Comparison of ENCODE assay signal across 29 cellular contexts in genomic region chr5:60740322-60740721, GRCh38. TPM values are rescaled to one million over a fixed set of nuclear protein-coding genes. Genes with fewer than 3 reads are reported as not detected.
"Had no signal": no experiment of that assay in that cellular context is flagged by ENCODE, and none has a peak within 500 bp of the region (broad histone marks: within the 10 kb centered on the region; RNA-seq: fewer than 3 reads in every experiment).

No MANE protein-coding gene starts in this region.

- H3K36me3 Mint-ChIP-seq: stimulated activated effector memory CD8-positive, alpha-beta T cell treated with anti-CD3 and anti-CD28 coated beads, Interleukin-12 subunit alpha, Interleukin-12 subunit beta, amount 100 ng/mL, for 72 hours; type B pancreatic cell had no signal

- H3K4me3 Mint-ChIP-seq: stimulated activated effector memory CD8-positive, alpha-beta T cell treated with anti-CD3 and anti-CD28 coated beads, Interleukin-12 subunit alpha, Interleukin-12 subunit beta, amount 100 ng/mL, for 72 hours; stimulated activated memory B cell treated with anti-CD40 and anti-IgM and Interleukin-4, amounts not matched to agents 10 μg/mL and 1 μg/mL and 100 μg/mL, for 72 hours; stimulated activated naive B cell treated with anti-CD40 and anti-IgM and Interleukin-4, amounts not matched to agents 10 μg/mL and 1 μg/mL and 100 μg/mL, for 72 hours; stimulated activated naive CD8-positive, alpha-beta T cell treated with anti-CD3 and anti-CD28 coated beads, Interleukin-15, amount 100 ng/mL, for 72 hours; stimulated activated naive CD8-positive, alpha-beta T cell treated with anti-CD3 and anti-CD28 coated beads, Interleukin-15, Interleukin-2, amounts not matched to agents 100 ng/mL and 50 ng/mL, for 24 hours; type B pancreatic cell had no signal

- H3K4me1 Mint-ChIP-seq: stimulated activated effector memory CD8-positive, alpha-beta T cell treated with anti-CD3 and anti-CD28 coated beads, Interleukin-12 subunit alpha, Interleukin-12 subunit beta, amount 100 ng/mL, for 72 hours; stimulated activated memory B cell treated with anti-CD40 and anti-IgM and Interleukin-4, amounts not matched to agents 10 μg/mL and 1 μg/mL and 100 μg/mL, for 72 hours; stimulated activated naive B cell treated with anti-CD40 and anti-IgM and Interleukin-4, amounts not matched to agents 10 μg/mL and 1 μg/mL and 100 μg/mL, for 72 hours; stimulated activated naive CD8-positive, alpha-beta T cell treated with anti-CD3 and anti-CD28 coated beads, Interleukin-15, amount 100 ng/mL, for 72 hours had no signal

- FAIRE-seq: urothelium cell line had no signal

- H3K27me3 Mint-ChIP-seq: stimulated activated memory B cell treated with anti-CD40 and anti-IgM and Interleukin-4, amounts not matched to agents 10 μg/mL and 1 μg/mL and 100 μg/mL, for 72 hours; stimulated activated naive CD8-positive, alpha-beta T cell treated with anti-CD3 and anti-CD28 coated beads, Interleukin-15, Interleukin-2, amounts not matched to agents 100 ng/mL and 50 ng/mL, for 24 hours; type B pancreatic cell had no signal

- ATAC-seq: stimulated activated memory B cell treated with anti-CD40 and anti-IgM and Interleukin-4, amounts not matched to agents 10 μg/mL and 1 μg/mL and 100 μg/mL, for 72 hours; stimulated activated naive B cell treated with anti-CD40 and anti-IgM and Interleukin-4, amounts not matched to agents 10 μg/mL and 1 μg/mL and 100 μg/mL, for 72 hours; stimulated activated naive CD8-positive, alpha-beta T cell treated with anti-CD3 and anti-CD28 coated beads, Interleukin-15, amount 100 ng/mL, for 72 hours; stimulated activated naive CD8-positive, alpha-beta T cell treated with anti-CD3 and anti-CD28 coated beads, Interleukin-15, Interleukin-2, amounts not matched to agents 100 U/mL and 50 U/mL, for 24 hours; upper lobe of right lung had no signal

- H3K27ac ChIP-seq: stomach, suprapubic skin, testis, thoracic aorta, thyroid gland, tibial artery, tibial nerve, transverse colon, upper lobe of left lung, upper lobe of right lung, uterus, vagina had no signal

- H3K9me3 ChIP-seq: suprapubic skin, testis, thoracic aorta, thyroid gland, transverse colon, upper lobe of right lung, uterus had no signal

- H3K36me3 ChIP-seq: stomach, suprapubic skin, thoracic aorta, thyroid gland, tibial artery, tibial nerve, transverse colon, upper lobe of left lung, upper lobe of right lung, uterus, vagina had no signal

- H3K4me1 ChIP-seq: stomach, suprapubic skin, testis, thyroid gland, tibial artery, tibial nerve, transverse colon, upper lobe of left lung, upper lobe of right lung, uterus, vagina had no signal

- H3K4me3 ChIP-seq: stomach, suprapubic skin, testis, thoracic aorta, thyroid gland, tibial artery, tibial nerve, transverse colon, upper lobe of left lung, upper lobe of right lung, uterus, vagina had no signal

- DNase-seq: stimulated activated CD4-positive, alpha-beta T cell treated with anti-CD3 and anti-CD28 coated beads, Interleukin-2, amount 100 ng/mL, for 48 hours; stimulated activated CD4-positive, alpha-beta T cell treated with anti-CD3 and anti-CD28 coated beads, Interleukin-4, amount 100 ng/mL, for 1 hour; stimulated activated CD4-positive, alpha-beta T cell treated with anti-CD3 and anti-CD28 coated beads, Interleukin-4, amount 100 ng/mL, for 24 hours; stimulated activated CD4-positive, alpha-beta T cell treated with anti-CD3 and anti-CD28 coated beads, Interleukin-4, amount 100 ng/mL, for 4 hours; stimulated activated CD8-positive, alpha-beta memory T cell treated with anti-CD3 and anti-CD28 coated beads, Interleukin-4, amount 100 ng/mL, for 48 hours; stimulated activated naive B cell treated with anti-CD40 and anti-IgM and Interleukin-4, amounts not matched to agents 10 μg/mL and 1 μg/mL and 100 μg/mL, for 72 hours; stimulated activated naive CD4-positive, alpha-beta T cell; stimulated activated naive CD4-positive, alpha-beta T cell treated with Interleukin-2 at 50 U/mL for 16 hours; stimulated activated naive CD8-positive, alpha-beta T cell treated with anti-CD3 and anti-CD28 coated beads, Interleukin-15, amount 100 ng/mL, for 72 hours; stimulated activated naive CD8-positive, alpha-beta T cell treated with anti-CD3 and anti-CD28 coated beads, Interleukin-15, Interleukin-2, amounts not matched to agents 100 U/mL and 50 U/mL, for 24 hours; stomach; substantia nigra; testis; thyroid gland; tibial artery; transverse colon; trophoblast cell; upper lobe of left lung; upper lobe of right lung; uterus had no signal

- H3K27me3 ChIP-seq: stomach, suprapubic skin, testis, thyroid gland, tibial artery, tibial nerve, transverse colon, upper lobe of left lung, upper lobe of right lung, uterus, vagina had no signal

- H3K27ac Mint-ChIP-seq: stimulated activated effector memory CD8-positive, alpha-beta T cell treated with anti-CD3 and anti-CD28 coated beads, Interleukin-12 subunit alpha, Interleukin-12 subunit beta, amount 100 ng/mL, for 72 hours; stimulated activated memory B cell treated with anti-CD40 and anti-IgM and Interleukin-4, amounts not matched to agents 10 μg/mL and 1 μg/mL and 100 μg/mL, for 72 hours; stimulated activated naive B cell treated with anti-CD40 and anti-IgM and Interleukin-4, amounts not matched to agents 10 μg/mL and 1 μg/mL and 100 μg/mL, for 72 hours; stimulated activated naive CD8-positive, alpha-beta T cell treated with anti-CD3 and anti-CD28 coated beads, Interleukin-15, Interleukin-2, amounts not matched to agents 100 ng/mL and 50 ng/mL, for 24 hours; type B pancreatic cell had no signal

RNA-seq across cellular contexts. Expression of gene DEPDC1B, which starts 40.4 kb away (rescaled TPM):
- total RNA-seq: thoracic aorta had no signal
